In genomic region chr6:27288136-27289044, GRCh38 we compare ENCODE assay signal across 1 cellular context.
TF ChIP-seq lines count a peak whose summit lies in the region.

No MANE protein-coding gene starts in this region.

TF ChIP-seq in K562, 482 proteins besides CTCF, POLR2A, EP300 and RAD21 (continued from another document and continues in another):
- TF ChIP-seq AFF1 (IDR thresholded peaks at IDR 0.05; ENCODE audit: low read depth in 1 of 2, partially characterized antibody in 2 of 2) (no peak), VEZF1 (CRISPR knock-in tag; IDR thresholded peaks at IDR 0.05) (peak; percentile 17; the same call in 1 of the 2 replicates), TRIM28 (IDR thresholded peaks at IDR 0.05) (no peak), FOXM1 (IDR thresholded peaks at IDR 0.05; ENCODE audit: low read depth) (no peak), FOXM1 (CRISPR knock-in tag; IDR thresholded peaks at IDR 0.05; ENCODE audit: low read depth) (no peak), CHD4 (IDR thresholded peaks at IDR 0.05; ENCODE audit: insufficient read depth, insufficient replicate concordance, low read depth, low read length, poor library complexity, severe bottlenecking) (peak; percentile 45), TBP (optimal IDR thresholded peaks at IDR 0.05; ENCODE audit: low read depth, low read length) (peak; percentile 48), ZNF311 (CRISPR knock-in tag; IDR thresholded peaks at IDR 0.05) (no peak), SNRNP70 (optimal IDR thresholded peaks at IDR 0.05; ENCODE audit: low read depth, low read length) (no peak), NFE2 (IDR thresholded peaks at IDR 0.05; ENCODE audit: low read depth) (no peak), HDAC6 (IDR thresholded peaks at IDR 0.05; ENCODE audit: low read depth, low read length) (no peak), FIP1L1 (IDR thresholded peaks at IDR 0.05; ENCODE audit: low read depth, low read length, poor library complexity, severe bottlenecking) (no peak), ZNF407 (IDR thresholded peaks at IDR 0.05; ENCODE audit: low read depth) (no peak), ZBTB11 (CRISPR knock-in tag; IDR thresholded peaks at IDR 0.05) (0 out of 6 replicates have a peak, but pooled peaks of 1 of the 3 experiments have one; percentile 43), ZNF143 (CRISPR knock-in tag; IDR thresholded peaks at IDR 0.05) (no peak), PHB2 (IDR thresholded peaks at IDR 0.05; ENCODE audit: low read depth) (no peak), TAF9B (IDR thresholded peaks at IDR 0.05; ENCODE audit: partially characterized antibody) (peak; percentile 34), MXI1 (IDR thresholded peaks at IDR 0.05; ENCODE audit: low read depth, low read length) (no peak), LEF1 (IDR thresholded peaks at IDR 0.05) (peak; percentile 64), STAT5B (CRISPR knock-in tag; IDR thresholded peaks at IDR 0.05) (no peak), ZNF282 (CRISPR knock-in tag; IDR thresholded peaks at IDR 0.05) (no peak), MAFG (tag; conservative IDR thresholded peaks at IDR 0.05) (no peak), ELF1 (tag; IDR thresholded peaks at IDR 0.05) (no peak), SNIP1 (IDR thresholded peaks at IDR 0.05; ENCODE audit: low read depth) (no peak), HNRNPLL (IDR thresholded peaks at IDR 0.05; ENCODE audit: low read depth, low read length, poor library complexity, severe bottlenecking) (peak; percentile 79), NCOA6 (IDR thresholded peaks at IDR 0.05) (no peak; the same call in 1 of the 2 replicates), SAFB (IDR thresholded peaks at IDR 0.05; ENCODE audit: borderline replicate concordance, low read depth, low read length) (no peak), MAZ (CRISPR knock-in tag; conservative IDR thresholded peaks at IDR 0.05 in 1 of 2, IDR thresholded peaks at IDR 0.05 in 1 of 2) (peak in 1 of 2 experiments; percentile 51; a peak in 2 of 4 replicates), KLF1 (tag; IDR thresholded peaks at IDR 0.05) (no peak), ZNF507 (tag; conservative IDR thresholded peaks at IDR 0.05) (no peak), SAFB2 (IDR thresholded peaks at IDR 0.05; ENCODE audit: borderline replicate concordance, low read depth, low read length, severe bottlenecking) (no peak), HNRNPK (IDR thresholded peaks at IDR 0.05; ENCODE audit: low read depth, low read length, poor library complexity, severe bottlenecking) (no peak), ZSCAN29 (IDR thresholded peaks at IDR 0.05) (no peak), POLR2B (IDR thresholded peaks at IDR 0.05; ENCODE audit: low read depth, partially characterized antibody) (peak; percentile 30), CTBP1 (IDR thresholded peaks at IDR 0.05; ENCODE audit: borderline replicate concordance) (peak; percentile 22; the same call in 1 of the 2 replicates), CBX2 (IDR thresholded peaks at IDR 0.05; ENCODE audit: insufficient read depth, low read length, poor library complexity, severe bottlenecking) (no peak), ZNF655 (CRISPR knock-in tag; IDR thresholded peaks at IDR 0.05) (no peak), TAF15 (IDR thresholded peaks at IDR 0.05; ENCODE audit: low read depth, low read length) (no peak), OTX1 (CRISPR knock-in tag; IDR thresholded peaks at IDR 0.05) (no peak), ID3 (CRISPR knock-in tag; IDR thresholded peaks at IDR 0.05) (no peak), ID3 (tag; IDR thresholded peaks at IDR 0.05) (no peak), ESRRA (IDR thresholded peaks at IDR 0.05; ENCODE audit: borderline replicate concordance, low read depth) (no peak), POLR2AphosphoS5 (IDR thresholded peaks at IDR 0.05; ENCODE audit: control insufficient read depth, insufficient read depth, low read depth, low read length) (no peak), E4F1 (CRISPR knock-in tag; IDR thresholded peaks at IDR 0.05; ENCODE audit: borderline replicate concordance) (no peak)
